9 cellular contexts compared by ENCODE assay signal in the genomic region with DNA sequence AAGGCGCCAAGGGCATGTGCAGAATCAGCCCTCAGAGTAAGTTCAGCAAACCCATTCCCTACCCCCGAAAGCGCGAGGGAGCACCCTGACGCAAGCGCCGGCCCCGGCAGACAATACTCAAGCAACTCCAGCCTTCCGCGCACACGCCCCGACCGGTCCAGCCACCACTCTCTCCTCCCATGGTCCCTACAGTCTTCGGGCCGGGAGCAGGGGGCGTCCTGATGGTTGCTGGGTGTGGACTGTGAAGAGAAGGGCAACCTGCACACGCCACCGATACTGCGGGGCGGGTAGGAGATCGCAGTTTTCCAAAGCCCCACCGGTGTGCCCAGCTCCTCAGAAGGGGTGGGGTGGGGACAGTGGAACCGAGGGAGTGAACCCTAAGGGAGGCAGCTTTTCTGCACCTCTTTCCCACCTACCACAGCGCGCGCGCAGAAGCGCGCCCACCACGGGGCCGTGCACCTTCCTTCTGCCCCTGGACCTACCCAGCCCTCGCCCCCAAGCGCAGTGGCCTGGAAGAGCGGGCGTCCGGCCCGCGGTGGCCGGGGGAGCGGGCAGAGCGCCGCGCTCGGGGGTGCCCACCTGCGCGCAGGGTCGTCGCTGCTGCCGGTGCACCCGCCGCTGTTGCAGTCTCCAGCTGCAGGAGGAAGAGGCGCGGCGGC.
DNase-seq lines count a peak whose midpoint lies in the region; ATAC-seq, FAIRE-seq and TF ChIP-seq lines count a peak whose summit lies in the region.
"Had no signal": no experiment of that assay in that cellular context is flagged by ENCODE, and none has a peak within 500 bp of the region (broad histone marks: within the 10 kb centered on the region; RNA-seq: fewer than 3 reads in every experiment).

No MANE protein-coding gene starts in this region.

- peak; percentile 85 for ATAC-seq in HepG2
- ATAC-seq in GM18517 (IDR thresholded peaks at IDR 0.05; ENCODE audit: unreplicated experiment) = no peak

- CTCF ChIA-PET in HepG2 (lab: Yijun Ruan, JAX; ENCODE audit: low intra/inter-chr PET ratio, low total read pairs) = no interaction called here

- intact Hi-C loops in cardiac septum (cut with DNase I) (no loop called here), HepG2 (cut with micrococcal nuclease; ENCODE audit: unreplicated experiment) (no loop called here)

- BruUV-seq in HepG2 (replicated peaks; lab: Mats Ljungman, UMichigan) = no TSS peak

- peaks cover 23% of the 10 kb centered on the region for H3K79me2 ChIP-seq in HepG2 (ENCODE audit: insufficient read depth, low read length)

- no peak for TF ChIP-seq CTCF in cardiac muscle cell (IDR thresholded peaks at IDR 0.05; ENCODE audit: low read depth, low read length)
- TF ChIP-seq CTCF in HepG2 (CRISPR knock-in tag; IDR thresholded peaks at IDR 0.05) = no peak

- no peak overlapping the region for H3K27ac ChIP-seq in cardiac muscle cell
- H3K27ac ChIP-seq in HepG2 (ENCODE audit: extremely low read length, insufficient read depth, low read length) = peak overlapping the region; percentile 33

- no peak overlapping the region for H2AFZ ChIP-seq in HepG2 (ENCODE audit: low read length)

- DNase-seq in cardiac muscle cell (ENCODE audit: low read depth in 1 of 2, low spot score in 1 of 2) (peak; percentile 17 to 42), cardiac septum (ENCODE audit: low spot score) (no peak), T-helper 2 cell (peak in 3 of 5 experiments; percentile 5 to 62 (median 12)), HepG2 (ENCODE audit: low spot score) (peak; percentile 6), pons (ENCODE audit: low spot score) (no peak)
- peak; percentile 4 for DNase-seq in central memory CD4-positive, alpha-beta T cell
- peak; percentile 20 for DNase-seq in stimulated activated naive CD4-positive, alpha-beta T cell treated with Interleukin-2 at 50 U/mL for 16 hours (lab: John Stamatoyannopoulos, UW)

- WGBS in HepG2 (ENCODE audit: low lambda C conversion rate) = no CpG with 5 or more reads among the region's 54 CpGs

- FAIRE-seq in HepG2 (lab: Jason Lieb, UNC) = no peak
- FAIRE-seq: endometrium had no signal

- peaks cover 4% of the 10 kb centered on the region for H3K27me3 ChIP-seq in cardiac muscle cell
- H3K27me3 ChIP-seq in HepG2 (ENCODE audit: control insufficient read depth in 1 of 2, insufficient read depth in 2 of 2, low read length in 2 of 2) = no peaks in the 10 kb centered on the region; a peak in 1 of 5 replicates

- POLR2A ChIA-PET in HepG2 (lab: Yijun Ruan, JAX) = interaction anchor here (1.0 kb wide), 2 partner anchors 17 to 469 kb away, joined by 3 read pairs; no protein-coding TSS in a partner anchor

- peak overlapping the region; percentile 71 for H3K9ac ChIP-seq in HepG2 (ENCODE audit: insufficient read depth, low read depth, low read length)

- no peaks in the 10 kb centered on the region for H3K9me3 ChIP-seq in cardiac muscle cell (ENCODE audit: low read depth)
- no peaks in the 10 kb centered on the region for H3K9me3 ChIP-seq in HepG2 (ENCODE audit: low read length)

- TF ChIP-seq EP300 in HepG2 (IDR thresholded peaks at IDR 0.05; ENCODE audit: low read depth in 2 of 2, low read length in 2 of 2) = no peak
- TF ChIP-seq EP300 in HepG2 (CRISPR knock-in tag; IDR thresholded peaks at IDR 0.05; ENCODE audit: borderline replicate concordance) = no peak

- H3K4me3 ChIP-seq in cardiac muscle cell (peak overlapping the region; percentile 50), HepG2 (replicated peaks in 1 of 3; ENCODE audit: insufficient read depth in 1 of 3, low read depth in 2 of 3, low read length in 3 of 3) (peak overlapping the region; percentile 60 to 77 (median 75); a peak in 5 of 6 replicates)

- TF ChIP-seq RAD21 in HepG2 (CRISPR knock-in tag; IDR thresholded peaks at IDR 0.05) = no peak

- in situ Hi-C loops in HepG2 (cut with HindIII; ENCODE audit: extremely low pct_ligation_motif_present, low pct_unique_long_range_greater_than_20kb) = no loop called here

- no peaks in the 10 kb centered on the region for H3K36me3 ChIP-seq in cardiac muscle cell
- no peaks in the 10 kb centered on the region for H3K36me3 ChIP-seq in HepG2 (replicated peaks in 1 of 2; ENCODE audit: control insufficient read depth in 1 of 2, insufficient read depth in 2 of 2, low read length in 2 of 2)

- H4K20me1 ChIP-seq in HepG2 (ENCODE audit: insufficient read depth, low read length) = no peaks in the 10 kb centered on the region

- peak overlapping the region; percentile 73 for H3K4me2 ChIP-seq in HepG2 (ENCODE audit: low read depth, low read length)

- TF ChIP-seq POLR2A in HepG2 (IDR thresholded peaks at IDR 0.05; ENCODE audit: insufficient read depth in 1 of 2, low read depth in 2 of 2, low read length in 2 of 2) = no peak

- no peaks in the 10 kb centered on the region for H3K4me1 ChIP-seq in cardiac muscle cell (ENCODE audit: low read depth)
- H3K4me1 ChIP-seq in HepG2 (ENCODE audit: insufficient read depth, low read length) = peaks cover 6% of the 10 kb centered on the region; the same call in 1 of the 2 replicates

TF ChIP-seq in HepG2, 621 proteins besides CTCF, POLR2A, EP300 and RAD21 (continues in another document):
- TF ChIP-seq KLF6 (CRISPR knock-in tag; IDR thresholded peaks at IDR 0.05) (no peak), KDM2A (CRISPR knock-in tag; IDR thresholded peaks at IDR 0.05; ENCODE audit: borderline replicate concordance, low read depth) (peak; percentile 1; the same call in 1 of the 2 replicates), ZBTB7B (CRISPR knock-in tag; IDR thresholded peaks at IDR 0.05) (peak; percentile 23; the same call in 1 of the 2 replicates), ZNF446 (CRISPR knock-in tag; IDR thresholded peaks at IDR 0.05) (peak; percentile 42; the same call in 1 of the 2 replicates)
- TF ChIP-seq, protein P1, sequence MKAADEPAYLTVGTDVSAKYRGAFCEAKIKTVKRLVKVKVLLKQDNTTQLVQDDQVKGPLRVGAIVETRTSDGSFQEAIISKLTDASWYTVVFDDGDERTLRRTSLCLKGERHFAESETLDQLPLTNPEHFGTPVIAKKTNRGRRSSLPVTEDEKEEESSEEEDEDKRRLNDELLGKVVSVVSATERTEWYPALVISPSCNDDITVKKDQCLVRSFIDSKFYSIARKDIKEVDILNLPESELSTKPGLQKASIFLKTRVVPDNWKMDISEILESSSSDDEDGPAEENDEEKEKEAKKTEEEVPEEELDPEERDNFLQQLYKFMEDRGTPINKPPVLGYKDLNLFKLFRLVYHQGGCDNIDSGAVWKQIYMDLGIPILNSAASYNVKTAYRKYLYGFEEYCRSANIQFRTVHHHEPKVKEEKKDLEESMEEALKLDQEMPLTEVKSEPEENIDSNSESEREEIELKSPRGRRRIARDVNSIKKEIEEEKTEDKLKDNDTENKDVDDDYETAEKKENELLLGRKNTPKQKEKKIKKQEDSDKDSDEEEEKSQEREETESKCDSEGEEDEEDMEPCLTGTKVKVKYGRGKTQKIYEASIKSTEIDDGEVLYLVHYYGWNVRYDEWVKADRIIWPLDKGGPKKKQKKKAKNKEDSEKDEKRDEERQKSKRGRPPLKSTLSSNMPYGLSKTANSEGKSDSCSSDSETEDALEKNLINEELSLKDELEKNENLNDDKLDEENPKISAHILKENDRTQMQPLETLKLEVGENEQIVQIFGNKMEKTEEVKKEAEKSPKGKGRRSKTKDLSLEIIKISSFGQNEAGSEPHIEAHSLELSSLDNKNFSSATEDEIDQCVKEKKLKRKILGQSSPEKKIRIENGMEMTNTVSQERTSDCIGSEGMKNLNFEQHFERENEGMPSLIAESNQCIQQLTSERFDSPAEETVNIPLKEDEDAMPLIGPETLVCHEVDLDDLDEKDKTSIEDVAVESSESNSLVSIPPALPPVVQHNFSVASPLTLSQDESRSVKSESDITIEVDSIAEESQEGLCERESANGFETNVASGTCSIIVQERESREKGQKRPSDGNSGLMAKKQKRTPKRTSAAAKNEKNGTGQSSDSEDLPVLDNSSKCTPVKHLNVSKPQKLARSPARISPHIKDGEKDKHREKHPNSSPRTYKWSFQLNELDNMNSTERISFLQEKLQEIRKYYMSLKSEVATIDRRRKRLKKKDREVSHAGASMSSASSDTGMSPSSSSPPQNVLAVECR (CRISPR knock-in tag; IDR thresholded peaks at IDR 0.05; ENCODE audit: borderline replicate concordance) = peak; percentile 32; the same call in 1 of the 2 replicates
- TF ChIP-seq, protein P2, sequence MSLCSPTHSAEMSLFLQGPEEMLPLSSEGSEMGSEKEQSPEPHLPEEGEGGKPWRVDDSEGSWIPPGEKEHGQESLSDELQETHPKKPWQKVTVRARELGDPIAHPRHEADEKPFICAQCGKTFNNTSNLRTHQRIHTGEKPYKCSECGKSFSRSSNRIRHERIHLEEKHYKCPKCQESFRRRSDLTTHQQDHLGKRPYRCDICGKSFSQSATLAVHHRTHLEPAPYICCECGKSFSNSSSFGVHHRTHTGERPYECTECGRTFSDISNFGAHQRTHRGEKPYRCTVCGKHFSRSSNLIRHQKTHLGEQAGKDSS (CRISPR knock-in tag; IDR thresholded peaks at IDR 0.05; ENCODE audit: borderline replicate concordance, low read depth) = no peak

Comparison
In these comparisons a context has a peak if more than half of its experiments do, and no peak if none do; other contexts are left out.
1. DNase-seq: peak in cardiac muscle cell (2 of 2), T-helper 2 cell (3 of 5), central memory CD4-positive, alpha-beta T cell (single experiment), HepG2 (single experiment) and stimulated activated naive CD4-positive, alpha-beta T cell treated with Interleukin-2 at 50 U/mL for 16 hours (single experiment); none in cardiac septum (single experiment) and pons (single experiment).